In genomic region chr1:214259353-214259982, GRCh38 we compare ENCODE assay signal across 11 cellular contexts. TPM values are rescaled to one million over a fixed set of nuclear protein-coding genes. Genes with fewer than 3 reads are reported as not detected.
A peak's percentile ranks its signal among the peaks of the same experiment; 100 is the strongest.
DNase-seq lines count a peak whose midpoint lies in the region; ATAC-seq and TF ChIP-seq lines count a peak whose summit lies in the region.
"Had no signal": no experiment of that assay in that cellular context is flagged by ENCODE, and none has a peak within 500 bp of the region (broad histone marks: within the 10 kb centered on the region; RNA-seq: fewer than 3 reads in every experiment).

No MANE protein-coding gene starts in this region.

- H2AK9ac ChIP-seq in IMR-90 (replicated peaks; ENCODE audit: low read depth, low read length, poor library complexity), result no peak overlapping the region

- no peak for TF ChIP-seq RAD21 in IMR-90 (IDR thresholded peaks at IDR 0.05; ENCODE audit: low read length)

- 83% methylated on average over 1 of the region's 2 CpGs; no CpG with 5 or more reads in 1 of the 2 experiments for WGBS in IMR-90 (ENCODE audit: extremely low coverage in 2 of 2, insufficient read length in 1 of 2), 2 experiments
- WGBS in heart right ventricle, 2 donors, result 81 to 90% methylated on average over 2 of the region's 2 CpGs

- H3K9me3 Mint-ChIP-seq in stimulated activated naive CD8-positive, alpha-beta T cell treated with anti-CD3 and anti-CD28 coated beads, Interleukin-15, amount 100 ng/mL, for 72 hours, result peaks cover 0 to 5% of the 10 kb centered on the region in 2 donors

- H3K9ac ChIP-seq in IMR-90 (ENCODE audit: low read depth, low read length) (no peak overlapping the region), MM.1S (ENCODE audit: low read length) (no peak overlapping the region)

- H4K8ac ChIP-seq in IMR-90 (ENCODE audit: low read depth in 2 of 2, low read length in 2 of 2), result 0 out of 4 replicates have a peak overlapping the region, but pooled peaks of 1 of the 2 experiments have one; percentile 6

- H2BK5ac ChIP-seq in IMR-90 (ENCODE audit: low read depth, low read length, poor library complexity, severe bottlenecking), result no peak overlapping the region

- no peak overlapping the region for H3K27ac ChIP-seq in IMR-90 (ENCODE audit: insufficient read depth, low read length)
- H3K27ac ChIP-seq in MM.1S (ENCODE audit: low read length), result no peak overlapping the region
- H3K27ac ChIP-seq in heart right ventricle, result no peak overlapping the region

- no peaks in the 10 kb centered on the region for H3K79me1 ChIP-seq in IMR-90 (ENCODE audit: low read depth in 1 of 2, low read length in 2 of 2)

- no peak for TF ChIP-seq POLR2A in IMR-90 (IDR thresholded peaks at IDR 0.05; ENCODE audit: low read depth, low read length)

- H3K9me2 ChIP-seq in MM.1S (replicated peaks; ENCODE audit: insufficient read depth, low read length), result no peaks in the 10 kb centered on the region

- in situ Hi-C loops in IMR-90 (cut with MboI; ENCODE audit: low sequenced_read_pairs), result no loop called here
- in situ Hi-C loops in astrocyte of the spinal cord (cut with HindIII; ENCODE audit: low sequenced_read_pairs), result no loop called here

- no peak for TF ChIP-seq CTCF in IMR-90 (conservative IDR thresholded peaks at IDR 0.05; ENCODE audit: low read depth, low read length)
- TF ChIP-seq CTCF in astrocyte of the spinal cord (IDR thresholded peaks at IDR 0.05; ENCODE audit: low read depth, low read length), result no peak
- no peak for TF ChIP-seq CTCF in MM.1S (IDR thresholded peaks at IDR 0.05; ENCODE audit: low read length)
- TF ChIP-seq CTCF in heart right ventricle (IDR thresholded peaks at IDR 0.05), result no peak

- peaks cover 4% of the 10 kb centered on the region; the same call in 1 of the 2 replicates for H3K4me1 ChIP-seq in IMR-90 (ENCODE audit: control insufficient read depth, insufficient read depth, low read length)
- H3K4me1 ChIP-seq in MM.1S (ENCODE audit: low read length), result peaks cover 20% of the 10 kb centered on the region
- H3K4me1 ChIP-seq in heart right ventricle, result peaks cover 0 to 20% (median 7%) of the 10 kb centered on the region in 9 donors

- no peak overlapping the region for H2AK5ac ChIP-seq in IMR-90 (ENCODE audit: low read depth, low read length)

- H3K27me3 ChIP-seq in IMR-90 (ENCODE audit: control insufficient read depth, insufficient read depth, low read length), result peaks cover 9% of the 10 kb centered on the region
- H3K27me3 ChIP-seq in MM.1S (replicated peaks; ENCODE audit: insufficient read depth, low read length), result no peaks in the 10 kb centered on the region
- H3K27me3 ChIP-seq in heart right ventricle, result peaks cover 0 to 47% (median 11%) of the 10 kb centered on the region in 7 donors

- H3K9me3 ChIP-seq in IMR-90 (ENCODE audit: control insufficient read depth, insufficient read depth, low read length) (no peaks in the 10 kb centered on the region), MM.1S (replicated peaks; ENCODE audit: insufficient read depth, low read length) (no peaks in the 10 kb centered on the region), heart right ventricle (peaks cover 0 to 17% (median 3%) of the 10 kb centered on the region in 11 donors)

- H3F3A ChIP-seq in MM.1S (ENCODE audit: insufficient read depth, low read length), result no peaks in the 10 kb centered on the region

- H2BK20ac ChIP-seq in IMR-90 (ENCODE audit: low read depth, low read length), result no peak overlapping the region

- peaks cover 63% of the 10 kb centered on the region for H3K27me3 Mint-ChIP-seq in stimulated activated naive CD8-positive, alpha-beta T cell treated with anti-CD3 and anti-CD28 coated beads, Interleukin-15, amount 100 ng/mL, for 72 hours

- H4K20me1 ChIP-seq in IMR-90 (ENCODE audit: insufficient read depth, low read length) (no peaks in the 10 kb centered on the region), MM.1S (ENCODE audit: insufficient read depth, low read length) (no peaks in the 10 kb centered on the region)

- no peak overlapping the region for H3K56ac ChIP-seq in IMR-90 (ENCODE audit: extremely low read depth, insufficient read depth, low read length)

- H3K4me3 ChIP-seq in IMR-90 (ENCODE audit: insufficient read depth, low read depth, low read length), result no peak overlapping the region
- H3K4me3 ChIP-seq in astrocyte of the spinal cord (ENCODE audit: low read depth, low read length), result no peak overlapping the region
- no peak overlapping the region for H3K4me3 ChIP-seq in MM.1S (ENCODE audit: low read length)
- H3K4me3 ChIP-seq in heart right ventricle, result no peak overlapping the region

- intact Hi-C loops in IMR-90 (cut with micrococcal nuclease) (no loop called here), heart right ventricle (cut with DNase I) (loop anchor here in 1 of 10 donors (5.0 kb wide), 1 partner anchor 42 kb away; no protein-coding TSS in a partner anchor)

- H3K79me2 ChIP-seq in MM.1S (ENCODE audit: low read length), result no peaks in the 10 kb centered on the region

- 0 out of 2 replicates have a peak overlapping the region, but pooled peaks have one; percentile 5 for H3K14ac ChIP-seq in IMR-90 (replicated peaks; ENCODE audit: low read depth, low read length)

- H4K91ac ChIP-seq in IMR-90 (ENCODE audit: insufficient read depth, low read depth, low read length), result no peak overlapping the region

- H3K36me3 ChIP-seq in IMR-90 (ENCODE audit: control insufficient read depth, insufficient read depth, low read length) (no peaks in the 10 kb centered on the region), MM.1S (replicated peaks; ENCODE audit: insufficient read depth, low read length) (no peaks in the 10 kb centered on the region), heart right ventricle (no peaks in the 10 kb centered on the region)

- POLR2A ChIA-PET in IMR-90 (lab: Charles Lee; ENCODE audit: unreplicated experiment), result no interaction called here

- H2AFZ ChIP-seq in IMR-90 (replicated peaks; ENCODE audit: low read length, poor library complexity), result peak overlapping the region; percentile 54
- no peak overlapping the region for H2AFZ ChIP-seq in MM.1S (ENCODE audit: low read length)

- peak; percentile 24 for DNase-seq in stimulated activated CD4-positive, alpha-beta T cell treated with anti-CD3 and anti-CD28 coated beads, Interleukin-1b, Interleukin-23, amount 100 ng/mL, for 48 hours
- no peak for DNase-seq in stimulated activated CD4-positive, alpha-beta T cell treated with anti-CD3 and anti-CD28 coated beads, Interleukin-15, amount 100 ng/mL, for 24 hours
- DNase-seq in IMR-90 (peak; percentile 50), astrocyte of the spinal cord (ENCODE audit: low read depth, low spot score) (peak; percentile 20), MM.1S (no peak), heart right ventricle (no peak)
- DNase-seq in stimulated activated naive CD8-positive, alpha-beta T cell treated with anti-CD3 and anti-CD28 coated beads, Interleukin-15, amount 100 ng/mL, for 72 hours, result no peak
- DNase-seq: activated naive CD4-positive, alpha-beta T cell treated with Interleukin-2 at 50 U/mL for 16 hours; NCI-H774; stimulated activated CD4-positive, alpha-beta T cell treated with anti-CD3 and anti-CD28 coated beads, Interleukin-2, amount 100 ng/mL, for 48 hours had no signal

- BruUV-seq in IMR-90 (replicated peaks; lab: Mats Ljungman, UMichigan), result no TSS peak

- H2BK15ac ChIP-seq in IMR-90 (ENCODE audit: low read depth, low read length), result no peak overlapping the region

- H3K23ac ChIP-seq in IMR-90 (ENCODE audit: low read depth, low read length), result no peak overlapping the region; the same call in 1 of the 2 replicates

- no peak overlapping the region for H3K4me3 Mint-ChIP-seq in stimulated activated naive CD8-positive, alpha-beta T cell treated with anti-CD3 and anti-CD28 coated beads, Interleukin-15, amount 100 ng/mL, for 72 hours

- no peak overlapping the region for H3K4ac ChIP-seq in IMR-90 (ENCODE audit: low read depth, low read length)

- H3K9me1 ChIP-seq in IMR-90 (ENCODE audit: insufficient read depth, low read length), result 0 out of 2 replicates have a peak, but pooled peaks cover 3% of the 10 kb centered on the region

- H3K4me2 ChIP-seq in IMR-90 (ENCODE audit: low read depth, low read length) (no peak overlapping the region; the same call in 1 of the 2 replicates), MM.1S (ENCODE audit: low read depth, low read length) (no peak overlapping the region)

- CTCF ChIA-PET in IMR-90 (lab: Yijun Ruan, JAX), result no interaction called here

- dilution Hi-C loops in IMR-90 (cut with HindIII; ENCODE audit: low sequenced_read_pairs, unreplicated experiment), result no loop called here

- no peak overlapping the region; the same call in 1 of the 2 replicates for H4K5ac ChIP-seq in IMR-90 (ENCODE audit: low read depth, low read length)

- H3K27ac Mint-ChIP-seq in stimulated activated naive CD8-positive, alpha-beta T cell treated with anti-CD3 and anti-CD28 coated beads, Interleukin-15, amount 100 ng/mL, for 72 hours, result no peak overlapping the region

- H2BK120ac ChIP-seq in IMR-90 (ENCODE audit: low read depth, low read length), result no peak overlapping the region

- H3K18ac ChIP-seq in IMR-90 (ENCODE audit: low read depth, low read length), result no peak overlapping the region

- ATAC-seq in IMR-90 (ENCODE audit: low read depth) (no peak), HG02981 (IDR thresholded peaks at IDR 0.05; ENCODE audit: unreplicated experiment) (no peak), heart right ventricle (no peak)
- peak; percentile 78 for ATAC-seq in stimulated activated naive CD8-positive, alpha-beta T cell treated with anti-CD3 and anti-CD28 coated beads, Interleukin-15, amount 100 ng/mL, for 72 hours

- peaks cover 19% of the 10 kb centered on the region for H3K4me1 Mint-ChIP-seq in stimulated activated naive CD8-positive, alpha-beta T cell treated with anti-CD3 and anti-CD28 coated beads, Interleukin-15, amount 100 ng/mL, for 72 hours

TF ChIP-seq in IMR-90, 13 proteins besides CTCF, POLR2A, EP300 and RAD21:
- TF ChIP-seq CEBPB (IDR thresholded peaks at IDR 0.05; ENCODE audit: low read depth, low read length) (peak; percentile 30; the same call in 1 of the 2 replicates), SMC3 (IDR thresholded peaks at IDR 0.05; ENCODE audit: low read depth, low read length) (no peak), NFE2L2 (IDR thresholded peaks at IDR 0.05; ENCODE audit: low read depth, low read length) (peak; percentile 65)

RNA-seq across cellular contexts. Expression of gene SMYD2, which starts 21.5 kb away (rescaled TPM):
- total RNA-seq in IMR-90 (2012; rRNA removed) (45.8 and 61.7 TPM in 2 replicates), heart right ventricle (100 to 1,000 TPM; 158 to 438 (median 356) TPM)
- polyA plus RNA-seq in IMR-90 (2012; rRNA removed) (27.6 and 32.7 TPM in 2 replicates), heart right ventricle (100 to 1,000 TPM in 1 of 2 donors, 10 to 100 TPM in 1; 97.3 to 149 TPM)
- polyA plus RNA-seq in IMR-90 (2012; cell fraction: cytosol; rRNA removed), result 9.0 and 13.6 TPM in 2 replicates
- 10.1 and 41.2 TPM in 2 replicates for polyA plus RNA-seq in IMR-90 (2012; cell fraction: nucleus; rRNA removed; ENCODE audit: low replicate concordance)

Comparison
In these comparisons a context has a peak if more than half of its experiments do, and no peak if none do; other contexts are left out.
1. DNase-seq: peak in stimulated activated CD4-positive, alpha-beta T cell treated with anti-CD3 and anti-CD28 coated beads, Interleukin-1b, Interleukin-23, amount 100 ng/mL, for 48 hours (single experiment), IMR-90 (single experiment) and astrocyte of the spinal cord (single experiment); none in stimulated activated CD4-positive, alpha-beta T cell treated with anti-CD3 and anti-CD28 coated beads, Interleukin-15, amount 100 ng/mL, for 24 hours (single experiment), stimulated activated naive CD8-positive, alpha-beta T cell treated with anti-CD3 and anti-CD28 coated beads, Interleukin-15, amount 100 ng/mL, for 72 hours (0 of 2), MM.1S (single experiment) and heart right ventricle (0 of 2).